In the genomic region with DNA sequence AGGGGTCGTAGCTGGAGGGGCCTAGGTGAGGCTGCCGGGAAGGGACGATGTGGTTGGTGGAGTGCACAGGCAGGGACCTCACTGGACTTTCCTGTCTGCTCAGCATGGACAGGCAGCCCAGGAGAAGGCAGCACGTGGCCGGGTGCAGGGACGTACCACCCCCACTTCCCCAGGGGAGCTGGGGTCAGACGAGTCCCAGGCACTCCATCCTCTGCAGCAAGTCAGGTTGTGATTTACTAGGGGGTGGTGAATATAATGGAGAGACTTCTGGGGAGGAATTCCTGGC, we compare ENCODE assay signal across 9 cellular contexts. TPM values are rescaled to one million over a fixed set of nuclear protein-coding genes. Genes with fewer than 3 reads are reported as not detected.
DNase-seq lines count a peak whose midpoint lies in the region; ATAC-seq and TF ChIP-seq lines count a peak whose summit lies in the region.
"Had no signal": no experiment of that assay in that cellular context is flagged by ENCODE, and none has a peak within 500 bp of the region (broad histone marks: within the 10 kb centered on the region; RNA-seq: fewer than 3 reads in every experiment).

No MANE protein-coding gene starts in this region.

- H3K9me3 ChIP-seq in body of pancreas (no peaks in the 10 kb centered on the region), uterus (no peaks in the 10 kb centered on the region)

- TF ChIP-seq POLR2A in body of pancreas (IDR thresholded peaks at IDR 0.05), result no peak
- no peak for TF ChIP-seq POLR2A in uterus (IDR thresholded peaks at IDR 0.05)

- H3K27me3 ChIP-seq in body of pancreas, result no peaks in the 10 kb centered on the region
- no peaks in the 10 kb centered on the region for H3K27me3 ChIP-seq in uterus

- H3K9me3 Mint-ChIP-seq in activated naive CD4-positive, alpha-beta T cell treated with anti-CD3 and anti-CD28 coated beads, Interleukin-2, amount 50 U/mL, for 24 hours, result peaks cover under 1% of the 10 kb centered on the region

- peak overlapping the region; percentile 95 for H3K4me3 Mint-ChIP-seq in activated naive CD4-positive, alpha-beta T cell treated with anti-CD3 and anti-CD28 coated beads, Interleukin-2, amount 50 U/mL, for 24 hours

- 79 to 100% methylated on average over 3 to 7 of the region's 7 CpGs for WGBS in body of pancreas, 2 donors

- TF ChIP-seq CTCF in body of pancreas (IDR thresholded peaks at IDR 0.05), result no peak
- no peak for TF ChIP-seq CTCF in uterus (IDR thresholded peaks at IDR 0.05)

- H3K4me1 ChIP-seq in body of pancreas (peaks cover 40% of the 10 kb centered on the region), uterus (peaks cover 6 to 26% of the 10 kb centered on the region in 2 donors)

- no peaks in the 10 kb centered on the region for H3K27me3 Mint-ChIP-seq in activated naive CD4-positive, alpha-beta T cell treated with anti-CD3 and anti-CD28 coated beads, Interleukin-2, amount 50 U/mL, for 24 hours

- intact Hi-C loops in body of pancreas (cut with DNase I) (loop anchor here (5.0 kb wide), 1 partner anchor 92 kb away; no protein-coding TSS in a partner anchor), uterus (cut with DNase I; ENCODE audit: low total_unique reads) (no loop called here)

- H3K27ac ChIP-seq in body of pancreas (peak overlapping the region; percentile 93 to 99 (median 98)), uterus (peak overlapping the region; percentile 95 to 98)

- H3K36me3 ChIP-seq in body of pancreas (replicated peaks in 1 of 2; ENCODE audit: insufficient read depth in 1 of 2, low read depth in 2 of 2), result no peaks in the 10 kb centered on the region
- no peaks in the 10 kb centered on the region for H3K36me3 ChIP-seq in uterus

- DNase-seq in activated naive CD4-positive, alpha-beta T cell (lab: John Stamatoyannopoulos, UW), result no peak
- no peak for DNase-seq in body of pancreas
- DNase-seq in mesenteric fat pad (ENCODE audit: low spot score), result peak; percentile 59
- no peak for DNase-seq in uterus
- no peak for DNase-seq in DMS114 treated with DMSO at 0.1 percent for 48 hours (lab: John Stamatoyannopoulos, UW; ENCODE audit: unreplicated experiment)
- DNase-seq: AML-193 had no signal

- ATAC-seq in body of pancreas, result no peak
- no peak for ATAC-seq in HG03196 (IDR thresholded peaks at IDR 0.05; ENCODE audit: unreplicated experiment)
- ATAC-seq in HG02588 (IDR thresholded peaks at IDR 0.05; ENCODE audit: unreplicated experiment), result no peak

- H3K4me1 Mint-ChIP-seq in activated naive CD4-positive, alpha-beta T cell treated with anti-CD3 and anti-CD28 coated beads, Interleukin-2, amount 50 U/mL, for 24 hours, result peaks cover 72% of the 10 kb centered on the region

- no peak overlapping the region for H3K4me3 ChIP-seq in body of pancreas
- H3K4me3 ChIP-seq in uterus, result no peak overlapping the region

- H3K27ac Mint-ChIP-seq in activated naive CD4-positive, alpha-beta T cell treated with anti-CD3 and anti-CD28 coated beads, Interleukin-2, amount 50 U/mL, for 24 hours, result peak overlapping the region; percentile 98

- peaks cover 4% of the 10 kb centered on the region for H3K36me3 Mint-ChIP-seq in activated naive CD4-positive, alpha-beta T cell treated with anti-CD3 and anti-CD28 coated beads, Interleukin-2, amount 50 U/mL, for 24 hours

RNA-seq across cellular contexts. Expression of a gene that starts 1.5 kb away (rescaled TPM):
- total RNA-seq in body of pancreas (100 to 1,000 TPM; 148 to 458 TPM), mesenteric fat pad (147 TPM), uterus (100 to 1,000 TPM; 104 to 193 (median 162) TPM)

RNA-seq across cellular contexts. Expression of a gene that starts 39.2 kb away (rescaled TPM):
- 10 to 100 TPM; 68.7 to 88.0 TPM for total RNA-seq in body of pancreas
- 46.8 TPM for total RNA-seq in mesenteric fat pad
- total RNA-seq in uterus, result 10 to 100 TPM; 32.3 to 70.7 (median 67.8) TPM
